8 cellular contexts compared by ENCODE assay signal in genomic region chr10:34111179-34111578, GRCh38.
"Had no signal": no experiment of that assay in that cellular context is flagged by ENCODE, and none has a peak within 500 bp of the region (broad histone marks: within the 10 kb centered on the region; RNA-seq: fewer than 3 reads in every experiment).

No MANE protein-coding gene starts in this region.

- DNase-seq: GDM1, GF-D8 had no signal

- H3K4me3 ChIP-seq: GM12878 had no signal

- FAIRE-seq: G401.6, GM12891, GM12892, GM18507, GM19239 had no signal

- ATAC-seq: GM12878 had no signal
